In the genomic region with DNA sequence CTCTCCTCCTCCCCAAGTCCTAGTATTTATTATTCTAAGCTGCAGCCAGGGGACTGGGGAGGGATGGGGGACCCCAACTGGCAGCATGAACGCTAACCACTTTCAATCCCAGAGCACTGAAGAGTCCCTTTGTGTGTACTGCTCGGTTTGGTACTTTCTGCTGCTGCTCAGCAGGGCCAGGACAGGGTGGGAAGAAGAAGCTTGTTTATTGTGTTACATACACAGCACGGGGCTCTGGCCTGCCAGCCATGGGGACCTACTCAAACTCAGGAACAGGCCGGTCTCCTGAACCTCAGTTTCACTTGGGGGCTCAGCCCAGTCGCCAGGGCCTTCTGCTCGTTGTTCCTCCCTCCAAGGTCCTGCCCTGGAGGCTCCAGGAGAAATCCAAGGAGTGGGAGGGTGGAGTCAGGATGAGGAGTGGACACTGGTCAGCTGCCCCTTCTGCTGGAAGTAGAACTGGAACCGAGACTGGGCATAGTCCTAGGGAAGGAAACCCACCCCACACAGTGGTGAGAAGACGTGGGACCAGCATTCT, we compare ENCODE assay signal across 25 cellular contexts. TPM values are rescaled to one million over a fixed set of nuclear protein-coding genes. Genes with fewer than 3 reads are reported as not detected.
DNase-seq lines count a peak whose midpoint lies in the region; ATAC-seq, FAIRE-seq and TF ChIP-seq lines count a peak whose summit lies in the region.
"Had no signal": no experiment of that assay in that cellular context is flagged by ENCODE, and none has a peak within 500 bp of the region (broad histone marks: within the 10 kb centered on the region; RNA-seq: fewer than 3 reads in every experiment).

No MANE protein-coding gene starts in this region.

- H4K20me1 ChIP-seq in HepG2 (ENCODE audit: insufficient read depth, low read length) = no peaks in the 10 kb centered on the region
- no peaks in the 10 kb centered on the region for H4K20me1 ChIP-seq in fibroblast of lung (ENCODE audit: control insufficient read depth, extremely low read depth, insufficient read depth, low read length)
- no peaks in the 10 kb centered on the region for H4K20me1 ChIP-seq in osteoblast (ENCODE audit: insufficient read depth, low read length)

- TF ChIP-seq CTCF in HepG2 (CRISPR knock-in tag; IDR thresholded peaks at IDR 0.05) (no peak), right lobe of liver (IDR thresholded peaks at IDR 0.05) (no peak), fibroblast of lung (conservative IDR thresholded peaks at IDR 0.05 in 1 of 2, IDR thresholded peaks at IDR 0.05 in 1 of 2; ENCODE audit: low read depth in 1 of 2, low read length in 2 of 2) (no peak), osteoblast (IDR thresholded peaks at IDR 0.05; ENCODE audit: extremely low read depth, low read depth, low read length) (no peak), A673 (conservative IDR thresholded peaks at IDR 0.05; ENCODE audit: low read depth, low read length) (no peak)

- CTCF ChIA-PET in HepG2 (lab: Yijun Ruan, JAX; ENCODE audit: low intra/inter-chr PET ratio, low total read pairs) (no interaction called here), A673 (lab: Charles Lee) (interaction anchor here (0.9 kb wide), 1 partner anchor 49 kb away, joined by 5 read pairs; a partner anchor contains a TSS)

- no peak for TF ChIP-seq RAD21 in HepG2 (CRISPR knock-in tag; IDR thresholded peaks at IDR 0.05)

- no peaks in the 10 kb centered on the region for H3K9me3 Mint-ChIP-seq in activated T-cell treated with anti-CD3 and anti-CD28 coated beads, Interleukin-2, amount 50 U/mL, for 4 hours
- H3K9me3 Mint-ChIP-seq: CD4-positive, CD25-positive, alpha-beta regulatory T cell; neural crest cell had no signal

- H3K9me3 ChIP-seq in HepG2 (ENCODE audit: low read length) (no peaks in the 10 kb centered on the region), right lobe of liver (no peaks in the 10 kb centered on the region), fibroblast of lung (ENCODE audit: control insufficient read depth, insufficient read depth, low read depth, low read length) (no peaks in the 10 kb centered on the region), osteoblast (ENCODE audit: low read depth, low read length) (no peaks in the 10 kb centered on the region), A673 (ENCODE audit: low read depth, low read length, poor library complexity, severe bottlenecking) (no peaks in the 10 kb centered on the region)
- H3K9me3 ChIP-seq: mucosa of descending colon, suprapubic skin had no signal

- no peak for TF ChIP-seq EP300 in HepG2 (IDR thresholded peaks at IDR 0.05; ENCODE audit: low read depth in 2 of 2, low read length in 2 of 2)
- TF ChIP-seq EP300 in HepG2 (CRISPR knock-in tag; IDR thresholded peaks at IDR 0.05; ENCODE audit: borderline replicate concordance) = no peak

- 96% methylated on average over 7 of the region's 8 CpGs for WGBS in HepG2 (ENCODE audit: low lambda C conversion rate)
- no CpG with 5 or more reads among the region's 8 CpGs for WGBS in right lobe of liver (ENCODE audit: insufficient coverage, low coverage, low lambda C conversion rate, missing lambda C conversion rate)

- H3K4me1 Mint-ChIP-seq in activated T-cell treated with anti-CD3 and anti-CD28 coated beads, Interleukin-2, amount 50 U/mL, for 4 hours (ENCODE audit: low read depth) = peaks cover 22% of the 10 kb centered on the region

- H3K4me2 ChIP-seq in HepG2 (ENCODE audit: low read depth, low read length) = no peak overlapping the region
- peak overlapping the region; percentile 35 for H3K4me2 ChIP-seq in fibroblast of lung (ENCODE audit: extremely low read depth, insufficient read depth, low read length)
- H3K4me2 ChIP-seq in osteoblast (ENCODE audit: insufficient read depth, low read length) = peak overlapping the region; percentile 55

- POLR2A ChIA-PET in HepG2 (lab: Yijun Ruan, JAX) (interaction anchor here (0.7 to 3.1 kb wide), 3 partner anchors 10 to 16 kb away, joined by 3 to 9 read pairs (median 7); a partner anchor contains a TSS), A673 (lab: Charles Lee; ENCODE audit: low non-redundant PET) (no interaction called here)

- DNase-seq in HepG2 (ENCODE audit: low spot score) = no peak
- no peak for DNase-seq in right lobe of liver
- no peak for DNase-seq in fibroblast of lung (ENCODE audit: low read depth in 2 of 2)
- DNase-seq in osteoblast (ENCODE audit: insufficient read length, low spot score, missing footprints) = no peak
- DNase-seq in NCI-H82 (lab: John Stamatoyannopoulos, UW) = no peak
- no peak for DNase-seq in 8988T
- DNase-seq in activated T-cell treated with anti-CD3 and anti-CD28 coated beads, Interleukin-2, amount 50 U/mL, for 4 hours = no peak
- no peak for DNase-seq in A673 (ENCODE audit: low spot score)
- DNase-seq: activated CD4-positive, alpha-beta T cell treated with anti-CD3 and anti-CD28 coated beads for 4 hours; activated effector memory CD4-positive, alpha-beta T cell treated with anti-CD3 and anti-CD28 coated beads, Interleukin-2, amount 50 U/mL, for 16 hours; CD4-positive, CD25-positive, alpha-beta regulatory T cell; erythroblast; GF-D8; GOT3; NCI-H187; NCI-H774; OCI-M1; T-helper 1 cell had no signal

- H2AFZ ChIP-seq in HepG2 (ENCODE audit: low read length) (no peak overlapping the region), fibroblast of lung (ENCODE audit: low read length) (no peak overlapping the region), osteoblast (ENCODE audit: low read length) (no peak overlapping the region)

- H3K4me3 Mint-ChIP-seq in activated T-cell treated with anti-CD3 and anti-CD28 coated beads, Interleukin-2, amount 50 U/mL, for 4 hours = no peak overlapping the region

- no TSS peak for BruUV-seq in HepG2 (replicated peaks; lab: Mats Ljungman, UMichigan)
- no TSS peak for BruUV-seq in A673 (replicated peaks; lab: Mats Ljungman, UMichigan)

- intact Hi-C loops in HepG2 (cut with micrococcal nuclease; ENCODE audit: unreplicated experiment) = no loop called here
- intact Hi-C loops in right lobe of liver (cut with DNase I) = no loop called here
- intact Hi-C loops in A673 (cut with micrococcal nuclease; ENCODE audit: unreplicated experiment) = no loop called here

- in situ Hi-C loops in HepG2 (cut with HindIII; ENCODE audit: extremely low pct_ligation_motif_present, low pct_unique_long_range_greater_than_20kb) = loop anchor here (5.0 kb wide), 1 partner anchor 33 kb away; no protein-coding TSS in a partner anchor

- no peak overlapping the region for H3K9ac ChIP-seq in HepG2 (ENCODE audit: insufficient read depth, low read depth, low read length)
- H3K9ac ChIP-seq in fibroblast of lung (ENCODE audit: insufficient read depth, low read length) = no peak overlapping the region

- H3K4me3 ChIP-seq in HepG2 (replicated peaks in 1 of 3; ENCODE audit: insufficient read depth in 1 of 3, low read depth in 2 of 3, low read length in 3 of 3) (no peak overlapping the region), right lobe of liver (no peak overlapping the region), fibroblast of lung (replicated peaks in 1 of 4; ENCODE audit: control extremely low read depth in 1 of 4, insufficient read depth in 1 of 4, low read depth in 3 of 4, low read length in 4 of 4) (no peak overlapping the region), osteoblast (ENCODE audit: insufficient read depth, low read length) (peak overlapping the region; percentile 55), A673 (ENCODE audit: low read depth, low read length, poor library complexity, severe bottlenecking) (no peak overlapping the region)
- H3K4me3 ChIP-seq: mucosa of descending colon, suprapubic skin had no signal

- H3K27me3 ChIP-seq in HepG2 (ENCODE audit: control insufficient read depth in 1 of 2, insufficient read depth in 2 of 2, low read length in 2 of 2) = no peaks in the 10 kb centered on the region
- no peaks in the 10 kb centered on the region for H3K27me3 ChIP-seq in right lobe of liver
- H3K27me3 ChIP-seq in fibroblast of lung (ENCODE audit: control insufficient read depth, insufficient read depth, low read length) = no peaks in the 10 kb centered on the region
- no peaks in the 10 kb centered on the region for H3K27me3 ChIP-seq in osteoblast (ENCODE audit: insufficient read depth, low read length)
- no peaks in the 10 kb centered on the region for H3K27me3 ChIP-seq in A673 (replicated peaks; ENCODE audit: insufficient read depth, low read depth, low read length, poor library complexity)
- H3K27me3 ChIP-seq: suprapubic skin had no signal

- peaks cover 17% of the 10 kb centered on the region for H3K4me1 ChIP-seq in HepG2 (ENCODE audit: insufficient read depth, low read length)
- peaks cover 0 to 10% (median 0%) of the 10 kb centered on the region in 4 donors for H3K4me1 ChIP-seq in right lobe of liver
- peaks cover 8% of the 10 kb centered on the region for H3K4me1 ChIP-seq in fibroblast of lung (ENCODE audit: control insufficient read depth, extremely low read depth, insufficient read depth, low read length)
- peaks cover 25% of the 10 kb centered on the region for H3K4me1 ChIP-seq in osteoblast (ENCODE audit: insufficient read depth, low read length)
- no peaks in the 10 kb centered on the region for H3K4me1 ChIP-seq in A673 (ENCODE audit: insufficient read depth, low read length, poor library complexity, severe bottlenecking)

- H3K79me2 ChIP-seq in HepG2 (ENCODE audit: insufficient read depth, low read length) = no peaks in the 10 kb centered on the region
- H3K79me2 ChIP-seq in fibroblast of lung (ENCODE audit: control insufficient read depth, insufficient read depth, low read length) = peaks cover 2% of the 10 kb centered on the region
- H3K79me2 ChIP-seq in osteoblast (ENCODE audit: insufficient read depth, low read length) = peaks cover 13% of the 10 kb centered on the region

- H3K27ac ChIP-seq in HepG2 (ENCODE audit: extremely low read length, insufficient read depth, low read length) (peak overlapping the region; percentile 13), right lobe of liver (no peak overlapping the region), fibroblast of lung (ENCODE audit: insufficient read depth, low read length) (no peak overlapping the region), osteoblast (ENCODE audit: low read depth, low read length) (no peak overlapping the region), A673 (ENCODE audit: low read depth, low read length, poor library complexity, severe bottlenecking) (no peak overlapping the region)
- H3K27ac ChIP-seq: suprapubic skin had no signal

- H3K36me3 Mint-ChIP-seq in activated T-cell treated with anti-CD3 and anti-CD28 coated beads, Interleukin-2, amount 50 U/mL, for 4 hours (ENCODE audit: insufficient read depth) = peaks cover 5% of the 10 kb centered on the region

- H3K36me3 ChIP-seq in HepG2 (replicated peaks in 1 of 2; ENCODE audit: control insufficient read depth in 1 of 2, insufficient read depth in 2 of 2, low read length in 2 of 2) (peaks cover 0 to 3% of the 10 kb centered on the region in 2 experiments; a peak in 2 of 5 replicates), right lobe of liver (peaks cover 0 to 4% (median 0%) of the 10 kb centered on the region in 4 donors), fibroblast of lung (ENCODE audit: control insufficient read depth, insufficient read depth, low read length) (no peaks in the 10 kb centered on the region), osteoblast (ENCODE audit: insufficient read depth, low read length) (peaks cover 7% of the 10 kb centered on the region), A673 (ENCODE audit: insufficient read depth, low read length, poor library complexity, severe bottlenecking) (no peaks in the 10 kb centered on the region)

- TF ChIP-seq POLR2A in HepG2 (IDR thresholded peaks at IDR 0.05; ENCODE audit: insufficient read depth in 1 of 2, low read depth in 2 of 2, low read length in 2 of 2) = no peak
- TF ChIP-seq POLR2A in right lobe of liver (IDR thresholded peaks at IDR 0.05) = no peak

- H3K27me3 Mint-ChIP-seq in activated T-cell treated with anti-CD3 and anti-CD28 coated beads, Interleukin-2, amount 50 U/mL, for 4 hours (ENCODE audit: low read depth) = no peaks in the 10 kb centered on the region
- H3K27me3 Mint-ChIP-seq: CD4-positive, CD25-positive, alpha-beta regulatory T cell had no signal

- no peak for ATAC-seq in HepG2
- ATAC-seq in right lobe of liver = no peak
- ATAC-seq in activated T-cell treated with anti-CD3 and anti-CD28 coated beads, Interleukin-2, amount 50 U/mL, for 4 hours = no peak
- ATAC-seq: left lobe of liver, mucosa of descending colon had no signal

- FAIRE-seq in HepG2 (lab: Jason Lieb, UNC) = no peak
- FAIRE-seq: bronchial epithelial cell had no signal

RNA-seq across cellular contexts. Expression of a gene that starts 0.6 kb away (rescaled TPM):
- total RNA-seq in HepG2 (2016; rRNA removed; fragmentation: Illumina TruSeq; extraction: Trizol) (2.3 and 9.2 TPM in 2 replicates), right lobe of liver (10 to 100 TPM in 5 of 6 experiments, 1 to 10 TPM in 1; 3.8 to 30.7 (median 13.0) TPM), fibroblast of lung (2.6 and 4.8 TPM in 2 replicates), osteoblast (1.8 and 2.1 TPM in 2 replicates), A673 (2021) (19.2 and 28.3 TPM in 2 replicates)
- total RNA-seq in HepG2 (2016; cell fraction: cytosol; rRNA removed; fragmentation: Illumina TruSeq; extraction: Trizol; ENCODE audit: low read depth) = 0.91 and 1.5 TPM in 2 replicates
- 1.4 and 10.1 TPM in 2 replicates for total RNA-seq in HepG2 (2016; cell fraction: insoluble cytoplasmic fraction; rRNA removed; fragmentation: Illumina TruSeq; extraction: Trizol)
- total RNA-seq in HepG2 (2016; cell fraction: membrane; rRNA removed; fragmentation: Illumina TruSeq; extraction: Trizol) = 1.9 and 2.4 TPM in 2 replicates
- 11.6 and 16.2 TPM in 2 replicates for total RNA-seq in HepG2 (2016; cell fraction: nucleus; rRNA removed; fragmentation: Illumina TruSeq; extraction: Trizol)
- polyA plus RNA-seq in HepG2 (2011; rRNA removed) (19.5 and 26.5 TPM in 2 replicates), fibroblast of lung (0.70 and 0.82 TPM in 2 replicates)
- 4.5 and 5.2 TPM in 2 replicates for polyA plus RNA-seq in HepG2 (2011; cell fraction: cytosol; rRNA removed)
- polyA plus RNA-seq in HepG2 (2011; cell fraction: nucleus; rRNA removed) = 177 and 200 TPM in 2 replicates
- polyA plus RNA-seq in HepG2 (2012) = 15.0 and 23.3 TPM in 2 replicates
- 0.49 and 0.80 TPM in 2 replicates for polyA plus RNA-seq in HepG2 (2016; cell fraction: cytosol; fragmentation: Illumina TruSeq; extraction: Trizol; ENCODE audit: low read depth)
- 2.0 and 2.6 TPM in 2 replicates for polyA plus RNA-seq in HepG2 (2016; cell fraction: insoluble cytoplasmic fraction; fragmentation: Illumina TruSeq; extraction: Trizol; ENCODE audit: low read depth)
- 1.7 and 2.0 TPM in 2 replicates for polyA plus RNA-seq in HepG2 (2016; cell fraction: membrane; fragmentation: Illumina TruSeq; extraction: Trizol; ENCODE audit: low read depth)
- 62.6 and 63.1 TPM in 2 replicates for polyA plus RNA-seq in HepG2 (2016; cell fraction: nucleus; fragmentation: Illumina TruSeq; extraction: Trizol; ENCODE audit: insufficient read depth, low read depth)
- 7.0 and 8.4 TPM in 2 replicates for polyA minus RNA-seq in HepG2 (2011; rRNA and poly(A)+ RNA removed; ENCODE audit: low replicate concordance)
- polyA minus RNA-seq in HepG2 (2011; cell fraction: cytosol; rRNA and poly(A)+ RNA removed) = 0.79 and 1.7 TPM in 2 replicates
- polyA minus RNA-seq in HepG2 (2011; cell fraction: nucleus; rRNA and poly(A)+ RNA removed) = 21.3 and 22.5 TPM in 2 replicates
- polyA plus RNA-seq in fibroblast of lung (2012) = 0.91 and 1.2 TPM in 2 replicates
- 2.3 TPM in 1 of 2 replicates, not detected in the other for polyA minus RNA-seq in fibroblast of lung (ENCODE audit: low replicate concordance)
- 10 to 100 TPM; 30.0 to 38.3 (median 32.7) TPM for total RNA-seq in activated T-cell treated with anti-CD3 and anti-CD28 coated beads, Interleukin-2, amount 50 U/mL, for 4 hours

RNA-seq across cellular contexts. Expression of a gene that starts 3.8 kb away (rescaled TPM):
- total RNA-seq in HepG2 (2016; rRNA removed; fragmentation: Illumina TruSeq; extraction: Trizol) (9.9 and 24.5 TPM in 2 replicates), right lobe of liver (10 to 100 TPM; 10.9 to 43.4 (median 26.7) TPM), fibroblast of lung (15.2 and 22.8 TPM in 2 replicates), osteoblast (27.4 and 28.6 TPM in 2 replicates), A673 (2021) (47.6 and 51.4 TPM in 2 replicates)
- total RNA-seq in HepG2 (2016; cell fraction: cytosol; rRNA removed; fragmentation: Illumina TruSeq; extraction: Trizol; ENCODE audit: low read depth) = 17.8 and 21.3 TPM in 2 replicates
- total RNA-seq in HepG2 (2016; cell fraction: insoluble cytoplasmic fraction; rRNA removed; fragmentation: Illumina TruSeq; extraction: Trizol) = 10.7 and 27.7 TPM in 2 replicates
- 16.6 and 17.3 TPM in 2 replicates for total RNA-seq in HepG2 (2016; cell fraction: membrane; rRNA removed; fragmentation: Illumina TruSeq; extraction: Trizol)
- 27.3 and 33.6 TPM in 2 replicates for total RNA-seq in HepG2 (2016; cell fraction: nucleus; rRNA removed; fragmentation: Illumina TruSeq; extraction: Trizol)
- polyA plus RNA-seq in HepG2 (2011; rRNA removed) (42.7 and 43.1 TPM in 2 replicates), fibroblast of lung (18.2 and 21.9 TPM in 2 replicates)
- 11.7 and 13.0 TPM in 2 replicates for polyA plus RNA-seq in HepG2 (2011; cell fraction: cytosol; rRNA removed)
- 163 and 176 TPM in 2 replicates for polyA plus RNA-seq in HepG2 (2011; cell fraction: nucleus; rRNA removed)
- polyA plus RNA-seq in HepG2 (2012) = 20.9 and 22.0 TPM in 2 replicates
- polyA plus RNA-seq in HepG2 (2016; cell fraction: cytosol; fragmentation: Illumina TruSeq; extraction: Trizol; ENCODE audit: low read depth) = 10.7 and 12.5 TPM in 2 replicates
- polyA plus RNA-seq in HepG2 (2016; cell fraction: insoluble cytoplasmic fraction; fragmentation: Illumina TruSeq; extraction: Trizol; ENCODE audit: low read depth) = 10.1 and 10.6 TPM in 2 replicates
- polyA plus RNA-seq in HepG2 (2016; cell fraction: membrane; fragmentation: Illumina TruSeq; extraction: Trizol; ENCODE audit: low read depth) = 12.3 and 13.1 TPM in 2 replicates
- polyA plus RNA-seq in HepG2 (2016; cell fraction: nucleus; fragmentation: Illumina TruSeq; extraction: Trizol; ENCODE audit: insufficient read depth, low read depth) = 91.8 and 97.4 TPM in 2 replicates
- polyA minus RNA-seq in HepG2 (2011; rRNA and poly(A)+ RNA removed; ENCODE audit: low replicate concordance) = 12.9 and 13.6 TPM in 2 replicates
- 3.1 TPM in 2 replicates for polyA minus RNA-seq in HepG2 (2011; cell fraction: cytosol; rRNA and poly(A)+ RNA removed)
- 20.0 and 26.5 TPM in 2 replicates for polyA minus RNA-seq in HepG2 (2011; cell fraction: nucleus; rRNA and poly(A)+ RNA removed)
- polyA plus RNA-seq in fibroblast of lung (2012) = 17.9 and 22.5 TPM in 2 replicates
- polyA minus RNA-seq in fibroblast of lung (ENCODE audit: low replicate concordance) = 18.2 and 23.8 TPM in 2 replicates
- total RNA-seq in activated T-cell treated with anti-CD3 and anti-CD28 coated beads, Interleukin-2, amount 50 U/mL, for 4 hours = 10 to 100 TPM; 56.1 to 63.2 (median 60.7) TPM

RNA-seq across cellular contexts. Expression of a gene that starts 16.1 kb away (rescaled TPM):
- total RNA-seq in HepG2 (2016; rRNA removed; fragmentation: Illumina TruSeq; extraction: Trizol) = not detected in 2 replicates
- not detected in 2 replicates for total RNA-seq in HepG2 (2016; cell fraction: cytosol; rRNA removed; fragmentation: Illumina TruSeq; extraction: Trizol; ENCODE audit: low read depth)
- total RNA-seq in HepG2 (2016; cell fraction: insoluble cytoplasmic fraction; rRNA removed; fragmentation: Illumina TruSeq; extraction: Trizol) = not detected in 2 replicates
- not detected in 2 replicates for total RNA-seq in HepG2 (2016; cell fraction: membrane; rRNA removed; fragmentation: Illumina TruSeq; extraction: Trizol)
- total RNA-seq in HepG2 (2016; cell fraction: nucleus; rRNA removed; fragmentation: Illumina TruSeq; extraction: Trizol) = not detected in 2 replicates
- 0.29 TPM in 1 of 2 replicates, not detected in the other for polyA plus RNA-seq in HepG2 (2011; rRNA removed)
- 0.27 TPM in 1 of 2 replicates, not detected in the other for polyA plus RNA-seq in HepG2 (2011; cell fraction: cytosol; rRNA removed)
- not detected in 2 replicates for polyA plus RNA-seq in HepG2 (2011; cell fraction: nucleus; rRNA removed)
- not detected in 2 replicates for polyA plus RNA-seq in HepG2 (2012)
- not detected in 2 replicates for polyA plus RNA-seq in HepG2 (2016; cell fraction: cytosol; fragmentation: Illumina TruSeq; extraction: Trizol; ENCODE audit: low read depth)
- polyA plus RNA-seq in HepG2 (2016; cell fraction: insoluble cytoplasmic fraction; fragmentation: Illumina TruSeq; extraction: Trizol; ENCODE audit: low read depth) = not detected in 2 replicates
- polyA plus RNA-seq in HepG2 (2016; cell fraction: membrane; fragmentation: Illumina TruSeq; extraction: Trizol; ENCODE audit: low read depth) = not detected in 2 replicates
- not detected in 2 replicates for polyA plus RNA-seq in HepG2 (2016; cell fraction: nucleus; fragmentation: Illumina TruSeq; extraction: Trizol; ENCODE audit: insufficient read depth, low read depth)
- polyA minus RNA-seq in HepG2 (2011; rRNA and poly(A)+ RNA removed; ENCODE audit: low replicate concordance) = not detected in 2 replicates
- polyA minus RNA-seq in HepG2 (2011; cell fraction: cytosol; rRNA and poly(A)+ RNA removed) = not detected in 2 replicates
- polyA minus RNA-seq in HepG2 (2011; cell fraction: nucleus; rRNA and poly(A)+ RNA removed) = not detected in 2 replicates
- total RNA-seq in right lobe of liver = 1 to 10 TPM in 2 of 6 experiments, not detected in 4; 3.3 to 4.7 TPM
- 0.33 TPM in 1 of 2 replicates, not detected in the other for total RNA-seq in fibroblast of lung
- 0.30 TPM in 1 of 2 replicates, not detected in the other for polyA plus RNA-seq in fibroblast of lung
- not detected in 2 replicates for polyA plus RNA-seq in fibroblast of lung (2012)
- not detected in 2 replicates for polyA minus RNA-seq in fibroblast of lung (ENCODE audit: low replicate concordance)
- not detected in 2 replicates for total RNA-seq in osteoblast
- total RNA-seq in activated T-cell treated with anti-CD3 and anti-CD28 coated beads, Interleukin-2, amount 50 U/mL, for 4 hours = not detected
- not detected in 2 replicates for total RNA-seq in A673 (2021)
- total RNA-seq: CD4-positive, CD25-positive, alpha-beta regulatory T cell; HT-29; mucosa of descending colon; neural crest cell; suprapubic skin had no signal
- polyA plus RNA-seq: AG04450; CD4-positive, CD25-positive, alpha-beta regulatory T cell had no signal

RNA-seq across cellular contexts. Expression of a gene that starts 21.8 kb away (rescaled TPM):
- 2.1 and 2.6 TPM in 2 replicates for total RNA-seq in HepG2 (2016; rRNA removed; fragmentation: Illumina TruSeq; extraction: Trizol)
- total RNA-seq in HepG2 (2016; cell fraction: cytosol; rRNA removed; fragmentation: Illumina TruSeq; extraction: Trizol; ENCODE audit: low read depth) = 0.10 and 0.18 TPM in 2 replicates
- 1.6 and 2.3 TPM in 2 replicates for total RNA-seq in HepG2 (2016; cell fraction: insoluble cytoplasmic fraction; rRNA removed; fragmentation: Illumina TruSeq; extraction: Trizol)
- total RNA-seq in HepG2 (2016; cell fraction: membrane; rRNA removed; fragmentation: Illumina TruSeq; extraction: Trizol) = 0.65 and 0.77 TPM in 2 replicates
- 1.8 and 2.3 TPM in 2 replicates for total RNA-seq in HepG2 (2016; cell fraction: nucleus; rRNA removed; fragmentation: Illumina TruSeq; extraction: Trizol)
- 1.3 and 2.2 TPM in 2 replicates for polyA plus RNA-seq in HepG2 (2011; rRNA removed)
- polyA plus RNA-seq in HepG2 (2011; cell fraction: cytosol; rRNA removed) = 1.2 TPM in 2 replicates
- 4.1 and 4.5 TPM in 2 replicates for polyA plus RNA-seq in HepG2 (2011; cell fraction: nucleus; rRNA removed)
- polyA plus RNA-seq in HepG2 (2012) = 0.87 and 1.2 TPM in 2 replicates
- 0.20 TPM in 2 replicates for polyA plus RNA-seq in HepG2 (2016; cell fraction: cytosol; fragmentation: Illumina TruSeq; extraction: Trizol; ENCODE audit: low read depth)
- polyA plus RNA-seq in HepG2 (2016; cell fraction: insoluble cytoplasmic fraction; fragmentation: Illumina TruSeq; extraction: Trizol; ENCODE audit: low read depth) = 1.7 and 2.3 TPM in 2 replicates
- 0.47 and 0.71 TPM in 2 replicates for polyA plus RNA-seq in HepG2 (2016; cell fraction: membrane; fragmentation: Illumina TruSeq; extraction: Trizol; ENCODE audit: low read depth)
- polyA plus RNA-seq in HepG2 (2016; cell fraction: nucleus; fragmentation: Illumina TruSeq; extraction: Trizol; ENCODE audit: insufficient read depth, low read depth) = 3.0 and 3.2 TPM in 2 replicates
- polyA minus RNA-seq in HepG2 (2011; rRNA and poly(A)+ RNA removed; ENCODE audit: low replicate concordance) = 3.4 TPM in 1 of 2 replicates, not detected in the other
- polyA minus RNA-seq in HepG2 (2011; cell fraction: cytosol; rRNA and poly(A)+ RNA removed) = 1.5 and 2.2 TPM in 2 replicates
- 1.4 and 1.5 TPM in 2 replicates for polyA minus RNA-seq in HepG2 (2011; cell fraction: nucleus; rRNA and poly(A)+ RNA removed)
- total RNA-seq in right lobe of liver = 1 to 10 TPM in 1 of 6 experiments, under 1 TPM in 5; 0.15 to 1.7 (median 0.45) TPM
- total RNA-seq in fibroblast of lung = 0.17 and 0.26 TPM in 2 replicates
- 0.10 and 0.11 TPM in 2 replicates for polyA plus RNA-seq in fibroblast of lung
- 0.18 and 0.34 TPM in 2 replicates for polyA plus RNA-seq in fibroblast of lung (2012)
- 0.41 and 0.67 TPM in 2 replicates for polyA minus RNA-seq in fibroblast of lung (ENCODE audit: low replicate concordance)
- total RNA-seq in osteoblast = 0.29 and 0.36 TPM in 2 replicates
- under 1 TPM; 0.05 to 0.38 (median 0.16) TPM for total RNA-seq in activated T-cell treated with anti-CD3 and anti-CD28 coated beads, Interleukin-2, amount 50 U/mL, for 4 hours
- total RNA-seq in A673 (2021) = 7.8 and 11.5 TPM in 2 replicates
- total RNA-seq: HT-29 had no signal
- polyA plus RNA-seq: CD4-positive, CD25-positive, alpha-beta regulatory T cell had no signal

RNA-seq across cellular contexts. Expression of a gene that starts 33.1 kb away (rescaled TPM):
- not detected in 2 replicates for total RNA-seq in HepG2 (2016; rRNA removed; fragmentation: Illumina TruSeq; extraction: Trizol)
- not detected in 2 replicates for total RNA-seq in HepG2 (2016; cell fraction: cytosol; rRNA removed; fragmentation: Illumina TruSeq; extraction: Trizol; ENCODE audit: low read depth)
- not detected in 2 replicates for total RNA-seq in HepG2 (2016; cell fraction: insoluble cytoplasmic fraction; rRNA removed; fragmentation: Illumina TruSeq; extraction: Trizol)
- total RNA-seq in HepG2 (2016; cell fraction: membrane; rRNA removed; fragmentation: Illumina TruSeq; extraction: Trizol) = not detected in 2 replicates
- total RNA-seq in HepG2 (2016; cell fraction: nucleus; rRNA removed; fragmentation: Illumina TruSeq; extraction: Trizol) = not detected in 2 replicates
- 0.11 and 0.17 TPM in 2 replicates for polyA plus RNA-seq in HepG2 (2011; rRNA removed)
- 0.09 TPM in 2 replicates for polyA plus RNA-seq in HepG2 (2011; cell fraction: cytosol; rRNA removed)
- polyA plus RNA-seq in HepG2 (2011; cell fraction: nucleus; rRNA removed) = 0.68 and 0.81 TPM in 2 replicates
- polyA plus RNA-seq in HepG2 (2012) = 0.12 and 0.47 TPM in 2 replicates
- polyA plus RNA-seq in HepG2 (2016; cell fraction: cytosol; fragmentation: Illumina TruSeq; extraction: Trizol; ENCODE audit: low read depth) = 0.03 TPM in 1 of 2 replicates, not detected in the other
- not detected in 2 replicates for polyA plus RNA-seq in HepG2 (2016; cell fraction: insoluble cytoplasmic fraction; fragmentation: Illumina TruSeq; extraction: Trizol; ENCODE audit: low read depth)
- polyA plus RNA-seq in HepG2 (2016; cell fraction: membrane; fragmentation: Illumina TruSeq; extraction: Trizol; ENCODE audit: low read depth) = not detected in 2 replicates
- 0.09 TPM in 1 of 2 replicates, not detected in the other for polyA plus RNA-seq in HepG2 (2016; cell fraction: nucleus; fragmentation: Illumina TruSeq; extraction: Trizol; ENCODE audit: insufficient read depth, low read depth)
- 0.24 and 1.1 TPM in 2 replicates for polyA minus RNA-seq in HepG2 (2011; rRNA and poly(A)+ RNA removed; ENCODE audit: low replicate concordance)
- 0.26 and 0.49 TPM in 2 replicates for polyA minus RNA-seq in HepG2 (2011; cell fraction: cytosol; rRNA and poly(A)+ RNA removed)
- polyA minus RNA-seq in HepG2 (2011; cell fraction: nucleus; rRNA and poly(A)+ RNA removed) = 0.13 and 0.50 TPM in 2 replicates
- total RNA-seq in right lobe of liver = 1 to 10 TPM in 2 of 6 experiments, under 1 TPM in 2, not detected in 2; 0.07 to 1.4 (median 0.62) TPM
- 0.17 and 0.51 TPM in 2 replicates for total RNA-seq in fibroblast of lung
- polyA plus RNA-seq in fibroblast of lung = 0.02 TPM in 1 of 2 replicates, not detected in the other
- polyA plus RNA-seq in fibroblast of lung (2012) = 0.02 and 0.05 TPM in 2 replicates
- not detected in 2 replicates for polyA minus RNA-seq in fibroblast of lung (ENCODE audit: low replicate concordance)
- 0.29 and 0.72 TPM in 2 replicates for total RNA-seq in osteoblast
- 1 to 10 TPM; 5.4 to 7.4 (median 6.4) TPM for total RNA-seq in activated T-cell treated with anti-CD3 and anti-CD28 coated beads, Interleukin-2, amount 50 U/mL, for 4 hours
- total RNA-seq in A673 (2021) = 1.4 and 1.6 TPM in 2 replicates
- total RNA-seq: HT-29 had no signal
